23 cellular contexts compared by ENCODE assay signal in the genomic region with DNA sequence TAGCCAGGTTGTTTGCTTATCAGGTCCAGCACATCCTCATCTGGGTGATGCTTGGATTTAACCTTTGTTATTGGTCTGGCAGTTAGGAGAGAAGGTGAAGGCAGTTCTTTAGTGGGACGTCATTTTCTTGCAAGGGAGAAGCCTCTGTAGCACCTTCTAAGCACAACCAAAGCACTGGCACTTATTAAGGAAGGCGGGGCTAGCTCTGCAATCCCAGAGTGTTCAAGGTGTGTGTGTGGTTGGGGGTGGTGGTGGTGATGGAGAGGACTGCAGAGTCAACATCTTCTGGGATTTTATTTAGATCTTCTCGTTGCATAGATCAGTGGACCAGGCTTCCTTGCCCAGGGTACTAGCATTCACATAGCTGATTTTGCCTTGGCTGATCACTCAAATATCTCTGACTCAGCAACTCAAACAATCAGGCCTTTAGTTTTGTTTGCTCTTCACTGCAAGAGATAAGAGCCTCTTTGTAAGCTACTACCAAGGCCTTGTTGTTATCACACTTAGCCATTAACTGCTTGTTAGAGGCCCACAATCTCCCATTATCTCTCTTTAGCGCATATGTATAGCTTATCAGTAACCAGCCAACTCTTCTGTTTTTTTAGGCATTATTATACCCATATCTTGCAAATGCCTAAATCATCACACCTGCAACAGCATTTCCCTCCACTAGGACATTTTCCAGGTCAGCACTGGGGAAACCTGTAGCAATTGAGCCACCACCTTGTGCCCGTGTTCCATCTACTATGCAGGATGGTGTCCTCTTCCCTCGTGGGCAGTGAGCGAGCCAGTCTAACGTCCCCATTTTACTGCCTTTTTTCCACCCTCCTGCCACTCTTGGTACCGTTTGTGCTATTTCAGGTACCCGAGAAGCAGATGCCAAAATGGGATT. TPM values are rescaled to one million over a fixed set of nuclear protein-coding genes. Genes with fewer than 3 reads are reported as not detected.
DNase-seq lines count a peak whose midpoint lies in the region; ATAC-seq and TF ChIP-seq lines count a peak whose summit lies in the region.
"Had no signal": no experiment of that assay in that cellular context is flagged by ENCODE, and none has a peak within 500 bp of the region (broad histone marks: within the 10 kb centered on the region; RNA-seq: fewer than 3 reads in every experiment).

No MANE protein-coding gene starts in this region.

- H3K27me3 ChIP-seq in mesendoderm (ENCODE audit: insufficient read depth, low read length, poor library complexity) = peaks cover 2% of the 10 kb centered on the region
- no peaks in the 10 kb centered on the region for H3K27me3 ChIP-seq in esophagus squamous epithelium

- H3K36me3 Mint-ChIP-seq in activated CD4-positive, alpha-beta T cell treated with anti-CD3 and anti-CD28 coated beads for 36 hours (ENCODE audit: low read depth) = no peaks in the 10 kb centered on the region

- WGBS in mesendoderm (ENCODE audit: extremely low coverage, insufficient coverage, low lambda C conversion rate) = no CpG with 5 or more reads among the region's 10 CpGs
- 30 to 37% methylated on average over 7 to 9 of the region's 10 CpGs for WGBS in esophagus squamous epithelium, 2 donors

- H3K79me1 ChIP-seq in mesendoderm (ENCODE audit: low read length) = no peaks in the 10 kb centered on the region

- no peaks in the 10 kb centered on the region for H3K9me3 Mint-ChIP-seq in activated CD4-positive, alpha-beta T cell treated with anti-CD3 and anti-CD28 coated beads for 36 hours (ENCODE audit: low read depth)

- H3K27me3 Mint-ChIP-seq in activated CD4-positive, alpha-beta T cell treated with anti-CD3 and anti-CD28 coated beads for 36 hours = no peaks in the 10 kb centered on the region

- TF ChIP-seq POLR2A in esophagus squamous epithelium (IDR thresholded peaks at IDR 0.05) = no peak

- no peaks in the 10 kb centered on the region for H3K4me1 Mint-ChIP-seq in activated CD4-positive, alpha-beta T cell treated with anti-CD3 and anti-CD28 coated beads for 36 hours

- POLR2A ChIA-PET in activated CD4-positive, alpha-beta T cell treated with anti-CD3 and anti-CD28 coated beads for 36 hours (lab: Charles Lee) = no interaction called here

- H3K23ac ChIP-seq in mesendoderm (ENCODE audit: low read length) = no peak overlapping the region

- H3K79me2 ChIP-seq in mesendoderm (ENCODE audit: control insufficient read depth, insufficient read depth, low read length) = no peaks in the 10 kb centered on the region

- H4K8ac ChIP-seq in mesendoderm (ENCODE audit: low read depth, low read length) = no peak overlapping the region

- no peak overlapping the region for H3K4ac ChIP-seq in mesendoderm (ENCODE audit: low read depth, low read length)

- no peak for ATAC-seq in HG03342 (IDR thresholded peaks at IDR 0.05; ENCODE audit: unreplicated experiment)
- no peak for ATAC-seq in activated CD4-positive, alpha-beta T cell treated with anti-CD3 and anti-CD28 coated beads for 36 hours
- ATAC-seq: right cardiac atrium had no signal

- H3K27ac ChIP-seq in mesendoderm (ENCODE audit: low read depth, low read length) (no peak overlapping the region), esophagus squamous epithelium (no peak overlapping the region)
- H3K27ac ChIP-seq: BLaER1 treated with 17β-estradiol and CSF1 and Interleukin-3, amounts not matched to agents 10 nM and 100 nM; KMS-11; thoracic aorta had no signal

- no peaks in the 10 kb centered on the region for H3K9me3 ChIP-seq in esophagus squamous epithelium
- H3K9me3 ChIP-seq: thoracic aorta had no signal

- no peak overlapping the region for H3K4me2 ChIP-seq in mesendoderm (ENCODE audit: low read length)
- H3K4me2 ChIP-seq: BLaER1 treated with 17β-estradiol and CSF1 and Interleukin-3, amounts not matched to agents 10 nM and 100 nM; KMS-11 had no signal

- H2AK5ac ChIP-seq in mesendoderm (ENCODE audit: low read length) = no peak overlapping the region

- no peak for TF ChIP-seq CTCF in esophagus squamous epithelium (IDR thresholded peaks at IDR 0.05)

- H3K18ac ChIP-seq in mesendoderm (ENCODE audit: low read length) = no peak overlapping the region

- no peak overlapping the region for H3K27ac Mint-ChIP-seq in activated CD4-positive, alpha-beta T cell treated with anti-CD3 and anti-CD28 coated beads for 36 hours

- no peak overlapping the region for H2BK120ac ChIP-seq in mesendoderm (ENCODE audit: low read depth, low read length)

- no peaks in the 10 kb centered on the region for H3K36me3 ChIP-seq in mesendoderm (ENCODE audit: control insufficient read depth, insufficient read depth, low read length)
- H3K36me3 ChIP-seq in esophagus squamous epithelium = no peaks in the 10 kb centered on the region
- H3K36me3 ChIP-seq: BLaER1 treated with 17β-estradiol and CSF1 and Interleukin-3, amounts not matched to agents 10 nM and 100 nM; thoracic aorta had no signal

- CTCF ChIA-PET in activated CD4-positive, alpha-beta T cell treated with anti-CD3 and anti-CD28 coated beads for 36 hours (lab: Charles Lee) = no interaction called here

- H3K4me1 ChIP-seq in mesendoderm (ENCODE audit: control insufficient read depth, low read depth, low read length) (peaks cover 3% of the 10 kb centered on the region), esophagus squamous epithelium (no peaks in the 10 kb centered on the region)
- H3K4me1 ChIP-seq: BLaER1 treated with 17β-estradiol and CSF1 and Interleukin-3, amounts not matched to agents 10 nM and 100 nM had no signal

- H3K4me3 Mint-ChIP-seq in activated CD4-positive, alpha-beta T cell treated with anti-CD3 and anti-CD28 coated beads for 36 hours = no peak overlapping the region

- H2BK5ac ChIP-seq in mesendoderm (ENCODE audit: low read length) = no peak overlapping the region

- no peak overlapping the region for H3K56ac ChIP-seq in mesendoderm (ENCODE audit: low read length)

- H4K5ac ChIP-seq in mesendoderm (ENCODE audit: low read length) = no peak overlapping the region

- peak; percentile 54 for DNase-seq in Ammon's horn (ENCODE audit: low spot score)
- DNase-seq in HuH-7 (ENCODE audit: low spot score) = peak; percentile 5
- DNase-seq in epidermal melanocyte (ENCODE audit: insufficient read length, low spot score) = peak; percentile 19
- peak; percentile 91 for DNase-seq in mesendoderm
- DNase-seq in GM19240 (ENCODE audit: insufficient read length, low spot score) = no peak
- DNase-seq in activated CD4-positive, alpha-beta T cell treated with anti-CD3 and anti-CD28 coated beads for 36 hours = no peak
- no peak for DNase-seq in esophagus squamous epithelium (lab: John Stamatoyannopoulos, UW)
- DNase-seq: activated CD4-positive, CD25-positive, alpha-beta regulatory T cell; activated naive CD4-positive, alpha-beta T cell treated with anti-CD3 and anti-CD28 coated beads, Interleukin-2, amount 50 U/mL, for 16 hours; aorta; effector CD4-positive, alpha-beta T cell; GDM1; MV-4-11; NCI-H187; NCI-H446; NK-92 treated with Interleukin-12 subunit alpha and Interleukin-12 subunit beta, amount 100 ng/mL, for 24 hours; occipital lobe; right cardiac atrium had no signal

- H2BK15ac ChIP-seq in mesendoderm (replicated peaks; ENCODE audit: low read depth) = no peak overlapping the region

- H3K4me3 ChIP-seq in mesendoderm (ENCODE audit: low read length) (no peak overlapping the region), esophagus squamous epithelium (no peak overlapping the region)
- H3K4me3 ChIP-seq: BLaER1 treated with 17β-estradiol and CSF1 and Interleukin-3, amounts not matched to agents 10 nM and 100 nM; thoracic aorta had no signal

- intact Hi-C loops in activated CD4-positive, alpha-beta T cell treated with anti-CD3 and anti-CD28 coated beads for 36 hours (cut with DNase I, micrococcal nuclease) = no loop called here
- intact Hi-C loops in esophagus squamous epithelium (cut with DNase I) = no loop called here

- no peak overlapping the region for H3K9ac ChIP-seq in mesendoderm (ENCODE audit: low read length)
- H3K9ac ChIP-seq: BLaER1 treated with 17β-estradiol and CSF1 and Interleukin-3, amounts not matched to agents 10 nM and 100 nM; KMS-11 had no signal

RNA-seq across cellular contexts. Expression of a gene that starts 36.5 kb away (rescaled TPM):
- polyA plus RNA-seq in mesendoderm (2013, experiment 1 of 2) = 12.4 TPM
- 12.3 TPM for polyA plus RNA-seq in mesendoderm (2013, experiment 2 of 2)
- total RNA-seq in activated CD4-positive, alpha-beta T cell treated with anti-CD3 and anti-CD28 coated beads for 36 hours = 1 to 10 TPM in 1 of 2 experiments, under 1 TPM in 1; 0.62 to 1.3 TPM
- total RNA-seq in esophagus squamous epithelium = 10 to 100 TPM in 1 of 4 donors, 1 to 10 TPM in 2, under 1 TPM in 1; 0.83 to 17.0 (median 4.0) TPM
- total RNA-seq: activated CD8-positive, alpha-beta memory T cell treated with anti-CD3 and anti-CD28 coated beads for 36 hours had no signal

Comparison
In these comparisons a context has a peak if more than half of its experiments do, and no peak if none do; other contexts are left out.
1. DNase-seq: peak in Ammon's horn (single experiment), HuH-7 (single experiment), epidermal melanocyte (single experiment) and mesendoderm (single experiment); none in GM19240 (single experiment), activated CD4-positive, alpha-beta T cell treated with anti-CD3 and anti-CD28 coated beads for 36 hours (single experiment) and esophagus squamous epithelium (single experiment).